Comparison of ENCODE assay signal across 19 cellular contexts in genomic region chr17:65190467-65191095, GRCh38. TPM values are rescaled to one million over a fixed set of nuclear protein-coding genes. Genes with fewer than 3 reads are reported as not detected.
DNase-seq lines count a peak whose midpoint lies in the region; ATAC-seq, FAIRE-seq and TF ChIP-seq lines count a peak whose summit lies in the region.
"Had no signal": no experiment of that assay in that cellular context is flagged by ENCODE, and none has a peak within 500 bp of the region (broad histone marks: within the 10 kb centered on the region; RNA-seq: fewer than 3 reads in every experiment).

No MANE protein-coding gene starts in this region.

- CTCF ChIA-PET in GM12878 (lab: Yijun Ruan, JAX), result no interaction called here

- H3K27me3 ChIP-seq in GM12878 (replicated peaks in 1 of 2; ENCODE audit: control insufficient read depth in 2 of 2, insufficient read depth in 2 of 2, low read length in 1 of 2), result no peaks in the 10 kb centered on the region
- H3K27me3 ChIP-seq: dorsolateral prefrontal cortex, stomach had no signal

- H3K4me1 ChIP-seq in GM12878 (ENCODE audit: control insufficient read depth, insufficient read depth, low read length), result peaks cover 3% of the 10 kb centered on the region; the same call in 1 of the 2 replicates
- H3K4me1 ChIP-seq: stomach had no signal

- SMC1A ChIA-PET in GM12878 (lab: Charles Lee; ENCODE audit: uncharacterized antibody, unreplicated experiment), result no interaction called here

- H3K27ac ChIP-seq in GM12878 (ENCODE audit: control insufficient read depth, insufficient read depth), result no peak overlapping the region
- H3K27ac ChIP-seq: dorsolateral prefrontal cortex, stomach had no signal

- no peaks in the 10 kb centered on the region for H3K36me3 ChIP-seq in GM12878 (ENCODE audit: control insufficient read depth in 2 of 2, insufficient read depth in 2 of 2, low read length in 1 of 2)

- intact Hi-C loops in GM12878 (cut with micrococcal nuclease; ENCODE audit: unreplicated experiment), result no loop called here

- no peak for TF ChIP-seq RAD21 in GM12878 (IDR thresholded peaks at IDR 0.05; ENCODE audit: insufficient read depth, low read depth, low read length)

- H4K20me1 ChIP-seq in GM12878 (ENCODE audit: control insufficient read depth, insufficient read depth), result no peaks in the 10 kb centered on the region

- 94% methylated on average over 6 of the region's 6 CpGs for WGBS in GM12878 (ENCODE audit: insufficient coverage, insufficient replicate concordance, low lambda C conversion rate, missing lambda C conversion rate)

- BruUV-seq in GM12878 (replicated peaks; lab: Mats Ljungman, UMichigan), result no TSS peak

- in situ Hi-C loops in GM12878 (cut with MboI), result no loop called here

- FAIRE-seq in GM12878 (lab: Jason Lieb, UNC), result peak; percentile 18
- FAIRE-seq: kidney had no signal

- H2AFZ ChIP-seq in GM12878 (ENCODE audit: control insufficient read depth, low read depth, low read length), result no peak overlapping the region

- no peak for TF ChIP-seq POLR2A in GM12878 (IDR thresholded peaks at IDR 0.05; ENCODE audit: low read depth, low read length)

- no peak overlapping the region for H3K4me2 ChIP-seq in GM12878 (ENCODE audit: control insufficient read depth, insufficient read depth)

- no peak overlapping the region for H3K9ac ChIP-seq in GM12878 (ENCODE audit: control insufficient read depth, insufficient read depth, low read length)

- DNase-seq in AG08395 (ENCODE audit: low spot score), result peak; percentile 27
- DNase-seq in LHCN-M2 (ENCODE audit: low read depth), result peak; percentile 29
- DNase-seq in GM12878 (ENCODE audit: low read depth, low spot score), result no peak
- peak; percentile 74 for DNase-seq in hepatic stellate cell (ENCODE audit: low spot score)
- no peak for DNase-seq in NCI-H226
- DNase-seq: activated CD4-positive, alpha-beta T cell treated with anti-CD3 and anti-CD28 coated beads, Interleukin-2, amount 10 ng/mL, durations not matched to agents 7 days and 5 days; activated naive CD4-positive, alpha-beta T cell treated with anti-CD3 and anti-CD28 coated beads, Interleukin-2, amount 10 ng/mL, durations not matched to agents 7 days and 5 days; CD8-positive, alpha-beta T cell; DND-41; dorsolateral prefrontal cortex; erythroblast; kidney; NCI-H1417; NCI-H2171; stimulated activated CD4-positive, alpha-beta T cell treated with anti-CD3 and anti-CD28 coated beads, Interleukin-15, amount 100 ng/mL, for 24 hours; stomach had no signal

- H3K9me3 ChIP-seq in GM12878 (replicated peaks; ENCODE audit: control insufficient read depth, insufficient read depth, low read length), result no peaks in the 10 kb centered on the region
- H3K9me3 ChIP-seq: stomach had no signal

- TF ChIP-seq EP300 in GM12878 (IDR thresholded peaks at IDR 0.05; ENCODE audit: borderline replicate concordance in 1 of 2, control insufficient read depth in 1 of 2, low read depth in 2 of 2, low read length in 2 of 2), result no peak

- RAD21 ChIA-PET in GM12878 (lab: Charles Lee; ENCODE audit: unreplicated experiment), result no interaction called here

- TF ChIP-seq CTCF in GM12878 (IDR thresholded peaks at IDR 0.05 in 2 of 3, conservative IDR thresholded peaks at IDR 0.05 in 1 of 3; ENCODE audit: control insufficient read depth in 2 of 3, extremely low read depth in 1 of 3, insufficient read depth in 1 of 3, low read depth in 3 of 3, low read length in 3 of 3), result no peak

- H3K79me2 ChIP-seq in GM12878 (ENCODE audit: control insufficient read depth, insufficient read depth, low read length), result no peaks in the 10 kb centered on the region

- POLR2A ChIA-PET in GM12878 (lab: Charles Lee), result no interaction called here

- ATAC-seq in GM12878, result no peak
- ATAC-seq in HG02885 (IDR thresholded peaks at IDR 0.05; ENCODE audit: poor library complexity, unreplicated experiment), result no peak
- no peak for ATAC-seq in HG03520 (IDR thresholded peaks at IDR 0.05; ENCODE audit: unreplicated experiment)
- no peak for ATAC-seq in HG03039 (IDR thresholded peaks at IDR 0.05; ENCODE audit: unreplicated experiment)
- ATAC-seq: CD8-positive, alpha-beta T cell had no signal

- H3K4me3 ChIP-seq in GM12878, result no peak overlapping the region
- H3K4me3 ChIP-seq: dorsolateral prefrontal cortex, stomach had no signal

TF ChIP-seq in GM12878, 131 proteins besides CTCF, POLR2A, EP300 and RAD21:
- TF ChIP-seq MAX (IDR thresholded peaks at IDR 0.05; ENCODE audit: low read depth, low read length), result no peak
- no peak for TF ChIP-seq ETV6 (conservative IDR thresholded peaks at IDR 0.05 in 1 of 2, IDR thresholded peaks at IDR 0.05 in 1 of 2; ENCODE audit: borderline replicate concordance in 1 of 2, low read depth in 1 of 2)
- TF ChIP-seq FOXM1 (IDR thresholded peaks at IDR 0.05; ENCODE audit: low read depth, low read length), result no peak
- no peak for TF ChIP-seq KLF5 (IDR thresholded peaks at IDR 0.05; ENCODE audit: partially characterized antibody)
- TF ChIP-seq MYB (IDR thresholded peaks at IDR 0.05; ENCODE audit: borderline replicate concordance, low read depth, low read length), result no peak
- TF ChIP-seq, protein P1, sequence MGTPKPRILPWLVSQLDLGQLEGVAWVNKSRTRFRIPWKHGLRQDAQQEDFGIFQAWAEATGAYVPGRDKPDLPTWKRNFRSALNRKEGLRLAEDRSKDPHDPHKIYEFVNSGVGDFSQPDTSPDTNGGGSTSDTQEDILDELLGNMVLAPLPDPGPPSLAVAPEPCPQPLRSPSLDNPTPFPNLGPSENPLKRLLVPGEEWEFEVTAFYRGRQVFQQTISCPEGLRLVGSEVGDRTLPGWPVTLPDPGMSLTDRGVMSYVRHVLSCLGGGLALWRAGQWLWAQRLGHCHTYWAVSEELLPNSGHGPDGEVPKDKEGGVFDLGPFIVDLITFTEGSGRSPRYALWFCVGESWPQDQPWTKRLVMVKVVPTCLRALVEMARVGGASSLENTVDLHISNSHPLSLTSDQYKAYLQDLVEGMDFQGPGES (IDR thresholded peaks at IDR 0.05), result no peak
- no peak for TF ChIP-seq RELB (IDR thresholded peaks at IDR 0.05; ENCODE audit: low read depth)
- no peak for TF ChIP-seq TBL1XR1 (IDR thresholded peaks at IDR 0.05; ENCODE audit: low read depth, low read length)
- TF ChIP-seq CBFB (IDR thresholded peaks at IDR 0.05; ENCODE audit: low read depth), result no peak
- no peak for TF ChIP-seq ZZZ3 (IDR thresholded peaks at IDR 0.05; ENCODE audit: control insufficient read depth, insufficient read length, low read depth)
- no peak for TF ChIP-seq PML (IDR thresholded peaks at IDR 0.05; ENCODE audit: low read length)
- no peak for TF ChIP-seq MTA3 (IDR thresholded peaks at IDR 0.05; ENCODE audit: borderline replicate concordance, low read length)
- TF ChIP-seq SRF (IDR thresholded peaks at IDR 0.05; ENCODE audit: low read depth in 2 of 2, low read length in 2 of 2), result no peak
- TF ChIP-seq CREB1 (IDR thresholded peaks at IDR 0.05; ENCODE audit: low read depth), result no peak
- no peak for TF ChIP-seq PAX8 (IDR thresholded peaks at IDR 0.05)
- TF ChIP-seq SMARCA5 (IDR thresholded peaks at IDR 0.05), result no peak
- no peak for TF ChIP-seq ATF7 (IDR thresholded peaks at IDR 0.05; ENCODE audit: low read depth)
- no peak for TF ChIP-seq PAX5 (IDR thresholded peaks at IDR 0.05; ENCODE audit: borderline replicate concordance, low read depth, low read length)
- no peak for TF ChIP-seq YY1 (IDR thresholded peaks at IDR 0.05; ENCODE audit: low read depth, low read length)
- no peak for TF ChIP-seq RFX5 (IDR thresholded peaks at IDR 0.05; ENCODE audit: low read depth, low read length)

RNA-seq across cellular contexts. Expression of gene RGS9, which starts 53.4 kb away (rescaled TPM):
- 0.32 and 0.57 TPM in 2 replicates for total RNA-seq in LHCN-M2 (2014; rRNA removed)
- polyA plus RNA-seq in LHCN-M2 (2012), result 1.9 TPM
- 15.6 and 18.2 TPM in 2 replicates for total RNA-seq in GM12878 (2013; cell fraction: nucleolus; rRNA removed)
- total RNA-seq in GM12878 (2014; rRNA removed), result 3.8 and 4.7 TPM in 2 replicates
- total RNA-seq in GM12878 (2014; rRNA removed; fragmentation: Illumina TruSeq; extraction: Trizol), result 4.4 and 6.0 TPM in 2 replicates
- 5.6 and 6.2 TPM in 2 replicates for total RNA-seq in GM12878 (2021)
- 1.9 TPM for polyA plus RNA-seq in GM12878 (2011; ENCODE audit: low read depth)
- 1.1 and 1.7 TPM in 2 replicates for polyA plus RNA-seq in GM12878 (2011; rRNA removed)
- 0.46 and 0.57 TPM in 2 replicates for polyA plus RNA-seq in GM12878 (2011; cell fraction: cytosol; rRNA removed)
- polyA plus RNA-seq in GM12878 (2011; cell fraction: nucleus; rRNA removed), result 0.22 and 0.66 TPM in 2 replicates
- 5.6 and 6.8 TPM in 2 replicates for polyA plus RNA-seq in GM12878 (2012)
- 5.3 and 5.5 TPM in 2 replicates for polyA plus RNA-seq in GM12878 (2014; fragmentation: Illumina TruSeq; extraction: Trizol)
- polyA plus RNA-seq in GM12878 (2014; fragmentation: Nextera tagmentation; extraction: Ambion mirVana), result 1 to 10 TPM; 3.0 to 4.1 TPM
- polyA plus RNA-seq in GM12878 (2014; rRNA removed), result 6.3 and 7.7 TPM in 2 replicates
- 10 to 100 TPM in 1 of 2 experiments, 1 to 10 TPM in 1; 9.1 to 10.6 TPM for polyA plus RNA-seq in GM12878 (2016; fragmentation: Nextera tagmentation; extraction: Ambion mirVana)
- polyA minus RNA-seq in GM12878 (2011; rRNA and poly(A)+ RNA removed), result 0.29 and 0.46 TPM in 2 replicates
- polyA minus RNA-seq in GM12878 (2011; cell fraction: cytosol; rRNA and poly(A)+ RNA removed), result not detected in 2 replicates
- polyA minus RNA-seq in GM12878 (2011; cell fraction: nucleus; rRNA and poly(A)+ RNA removed), result 0.19 and 0.36 TPM in 2 replicates

Comparison
In these comparisons a context has a peak if more than half of its experiments do, and no peak if none do; other contexts are left out.
1. DNase-seq: peak in AG08395 (single experiment), LHCN-M2 (single experiment) and hepatic stellate cell (single experiment); none in GM12878 (single experiment) and NCI-H226 (single experiment).